Comparison of ENCODE assay signal across 17 cellular contexts in genomic region chr2:28341208-28341891, GRCh38. TPM values are rescaled to one million over a fixed set of nuclear protein-coding genes. Genes with fewer than 3 reads are reported as not detected.
DNase-seq lines count a peak whose midpoint lies in the region; ATAC-seq and TF ChIP-seq lines count a peak whose summit lies in the region.
"Had no signal": no experiment of that assay in that cellular context is flagged by ENCODE, and none has a peak within 500 bp of the region (broad histone marks: within the 10 kb centered on the region; RNA-seq: fewer than 3 reads in every experiment).

No MANE protein-coding gene starts in this region.

- H3K4me3 ChIP-seq in left ventricle myocardium inferior (no peak overlapping the region), uterus (no peak overlapping the region)
- H3K4me3 ChIP-seq: tibial nerve had no signal

- H3K9me3 ChIP-seq in left ventricle myocardium inferior (replicated peaks) (no peaks in the 10 kb centered on the region), uterus (no peaks in the 10 kb centered on the region)
- H3K9me3 ChIP-seq: tibial nerve had no signal

- H3K27ac ChIP-seq in left ventricle myocardium inferior (replicated peaks) (peak overlapping the region; percentile 79), uterus (peak overlapping the region; percentile 75)

- TF ChIP-seq CTCF in left ventricle myocardium inferior (IDR thresholded peaks at IDR 0.05; ENCODE audit: borderline replicate concordance) (no peak), nephron (IDR thresholded peaks at IDR 0.05; ENCODE audit: unreplicated experiment in 3 of 3) (no peak), uterus (IDR thresholded peaks at IDR 0.05) (no peak)

- H3K36me3 ChIP-seq in left ventricle myocardium inferior (no peaks in the 10 kb centered on the region), uterus (no peaks in the 10 kb centered on the region)
- H3K36me3 ChIP-seq: tibial nerve had no signal

- peaks cover 7 to 15% of the 10 kb centered on the region in 2 donors for H3K4me1 Mint-ChIP-seq in effector memory CD8-positive, alpha-beta T cell (ENCODE audit: low read depth in 2 of 2)
- H3K4me1 Mint-ChIP-seq in nephron: peaks cover 73% of the 10 kb centered on the region
- peaks cover 9% of the 10 kb centered on the region for H3K4me1 Mint-ChIP-seq in activated CD8-positive, alpha-beta T cell treated with anti-CD3 and anti-CD28 coated beads, Interleukin-2, amount 10 ng/mL, durations not matched to agents 7 days and 5 days (ENCODE audit: low read depth)

- peaks cover 6% of the 10 kb centered on the region for H3K36me3 Mint-ChIP-seq in effector memory CD8-positive, alpha-beta T cell (ENCODE audit: insufficient read depth)
- H3K36me3 Mint-ChIP-seq in nephron (ENCODE audit: low read depth): no peaks in the 10 kb centered on the region
- no peaks in the 10 kb centered on the region for H3K36me3 Mint-ChIP-seq in activated CD8-positive, alpha-beta T cell treated with anti-CD3 and anti-CD28 coated beads, Interleukin-2, amount 10 ng/mL, durations not matched to agents 7 days and 5 days (ENCODE audit: low read depth)

- H3K27me3 ChIP-seq in left ventricle myocardium inferior (ENCODE audit: low read depth): no peaks in the 10 kb centered on the region
- no peaks in the 10 kb centered on the region for H3K27me3 ChIP-seq in uterus
- H3K27me3 ChIP-seq: tibial nerve had no signal

- H3K27me3 Mint-ChIP-seq in effector memory CD8-positive, alpha-beta T cell: no peaks in the 10 kb centered on the region
- no peaks in the 10 kb centered on the region for H3K27me3 Mint-ChIP-seq in nephron (ENCODE audit: low read depth)
- no peaks in the 10 kb centered on the region for H3K27me3 Mint-ChIP-seq in activated CD8-positive, alpha-beta T cell treated with anti-CD3 and anti-CD28 coated beads, Interleukin-2, amount 10 ng/mL, durations not matched to agents 7 days and 5 days (ENCODE audit: low read depth)
- H3K27me3 Mint-ChIP-seq: natural killer cell treated with Interleukin-12 subunit alpha and Interleukin-12 subunit beta and Interleukin-15 and Interleukin-18, amount 100 ng/mL, for 72 hours had no signal

- H3K9me3 Mint-ChIP-seq in effector memory CD8-positive, alpha-beta T cell: no peaks in the 10 kb centered on the region
- H3K9me3 Mint-ChIP-seq in nephron: no peaks in the 10 kb centered on the region
- H3K9me3 Mint-ChIP-seq in activated CD8-positive, alpha-beta T cell treated with anti-CD3 and anti-CD28 coated beads, Interleukin-2, amount 10 ng/mL, durations not matched to agents 7 days and 5 days (ENCODE audit: insufficient read depth): no peaks in the 10 kb centered on the region
- H3K9me3 Mint-ChIP-seq: natural killer cell treated with Interleukin-12 subunit alpha and Interleukin-12 subunit beta and Interleukin-15 and Interleukin-18, amount 100 ng/mL, for 72 hours had no signal

- no peak for TF ChIP-seq POLR2A in uterus (IDR thresholded peaks at IDR 0.05)

- peaks cover 64% of the 10 kb centered on the region for H3K4me1 ChIP-seq in left ventricle myocardium inferior
- H3K4me1 ChIP-seq in uterus: peaks cover 0 to 12% of the 10 kb centered on the region in 2 donors

- CTCF ChIA-PET in activated CD8-positive, alpha-beta T cell treated with anti-CD3 and anti-CD28 coated beads, Interleukin-2, amount 10 ng/mL, durations not matched to agents 7 days and 5 days (lab: Charles Lee): no interaction called here

- ATAC-seq in left cardiac atrium: no peak
- ATAC-seq in effector memory CD8-positive, alpha-beta T cell (replicated peaks): no peak
- no peak for ATAC-seq in activated CD8-positive, alpha-beta T cell treated with anti-CD3 and anti-CD28 coated beads, Interleukin-2, amount 10 ng/mL, durations not matched to agents 7 days and 5 days
- ATAC-seq: HCT116; natural killer cell treated with Interleukin-12 subunit alpha and Interleukin-12 subunit beta and Interleukin-15 and Interleukin-18, amount 100 ng/mL, for 72 hours had no signal

- no peak overlapping the region for H3K4me3 Mint-ChIP-seq in effector memory CD8-positive, alpha-beta T cell
- no peak overlapping the region for H3K4me3 Mint-ChIP-seq in nephron
- H3K4me3 Mint-ChIP-seq in activated CD8-positive, alpha-beta T cell treated with anti-CD3 and anti-CD28 coated beads, Interleukin-2, amount 10 ng/mL, durations not matched to agents 7 days and 5 days: no peak overlapping the region
- H3K4me3 Mint-ChIP-seq: natural killer cell treated with Interleukin-12 subunit alpha and Interleukin-12 subunit beta and Interleukin-15 and Interleukin-18, amount 100 ng/mL, for 72 hours had no signal

- POLR2A ChIA-PET in activated CD8-positive, alpha-beta T cell treated with anti-CD3 and anti-CD28 coated beads, Interleukin-2, amount 10 ng/mL, durations not matched to agents 7 days and 5 days (lab: Charles Lee): interaction anchor here (0.6 kb wide), 1 partner anchor 18 kb away, joined by 3 read pairs; no protein-coding TSS in a partner anchor

- no peak for DNase-seq in left ventricle myocardium inferior
- DNase-seq in left cardiac atrium: no peak
- DNase-seq in effector memory CD8-positive, alpha-beta T cell: no peak
- peak in 1 of 2 donors; percentile 47 for DNase-seq in uterus
- no peak for DNase-seq in NCI-H1436 treated with DMSO at 0.1 percent for 48 hours (lab: John Stamatoyannopoulos, UW)
- DNase-seq in activated CD8-positive, alpha-beta T cell treated with anti-CD3 and anti-CD28 coated beads, Interleukin-2, amount 10 ng/mL, durations not matched to agents 7 days and 5 days: no peak
- DNase-seq in T1000 (lab: John Stamatoyannopoulos, UW): no peak
- DNase-seq: ACHN; activated CD4-positive, alpha-beta T cell treated with anti-CD3 and anti-CD28 coated beads for 1 hour; activated T-cell treated with anti-CD3 and anti-CD28 coated beads, Interleukin-2, amount 50 U/mL, for 1 hour; amniotic stem cell; kidney glomerular epithelial cell; NCI-H2107 had no signal

- H3K27ac Mint-ChIP-seq in effector memory CD8-positive, alpha-beta T cell: peak overlapping the region; percentile 16 to 80
- peak overlapping the region in 2 of 3 experiments; percentile 72 to 91 for H3K27ac Mint-ChIP-seq in nephron
- no peak overlapping the region for H3K27ac Mint-ChIP-seq in activated CD8-positive, alpha-beta T cell treated with anti-CD3 and anti-CD28 coated beads, Interleukin-2, amount 10 ng/mL, durations not matched to agents 7 days and 5 days

- intact Hi-C loops in left ventricle myocardium inferior (cut with micrococcal nuclease) (no loop called here), left cardiac atrium (cut with DNase I) (no loop called here), uterus (cut with DNase I; ENCODE audit: low total_unique reads) (no loop called here)

RNA-seq across cellular contexts. Expression of gene FOSL2, which starts 51.3 kb away (rescaled TPM):
- 50.2 TPM for total RNA-seq in left ventricle myocardium inferior
- total RNA-seq in left cardiac atrium: 100 to 1,000 TPM in 1 of 2 donors, 10 to 100 TPM in 1; 66.6 to 140 TPM
- 100 to 1,000 TPM in 1 of 4 donors, 10 to 100 TPM in 3; 39.8 to 134 (median 58.7) TPM for total RNA-seq in uterus
- 10 to 100 TPM; 37.3 to 40.9 TPM for total RNA-seq in activated CD8-positive, alpha-beta T cell treated with anti-CD3 and anti-CD28 coated beads, Interleukin-2, amount 10 ng/mL, durations not matched to agents 7 days and 5 days
